Comparison of ENCODE assay signal across 9 cellular contexts in genomic region chr15:92880796-92881569, GRCh38. TPM values are rescaled to one million over a fixed set of nuclear protein-coding genes. Genes with fewer than 3 reads are reported as not detected.
DNase-seq lines count a peak whose midpoint lies in the region; FAIRE-seq and TF ChIP-seq lines count a peak whose summit lies in the region.
"Had no signal": no experiment of that assay in that cellular context is flagged by ENCODE, and none has a peak within 500 bp of the region (broad histone marks: within the 10 kb centered on the region; RNA-seq: fewer than 3 reads in every experiment).

No MANE protein-coding gene starts in this region.

- TF ChIP-seq CTCF in D721Med (IDR thresholded peaks at IDR 0.05; ENCODE audit: insufficient read depth, missing control alignments) (no peak), OCI-LY7 (conservative IDR thresholded peaks at IDR 0.05; ENCODE audit: low read length) (no peak), endothelial cell of umbilical vein (IDR thresholded peaks at IDR 0.05; ENCODE audit: extremely low read depth in 1 of 2, insufficient read depth in 1 of 2, low read depth in 1 of 2, low read length in 2 of 2) (no peak), ovary (IDR thresholded peaks at IDR 0.05) (no peak)

- DNase-seq in D721Med (ENCODE audit: insufficient read length, low spot score) (no peak), OCI-LY7 (ENCODE audit: low spot score) (no peak), endothelial cell of umbilical vein (ENCODE audit: low read depth, low spot score) (no peak), ovary (peak in 2 of 5 donors; percentile 51 to 58), NCI-H526 (lab: John Stamatoyannopoulos, UW) (no peak), mucosa of gallbladder (ENCODE audit: low spot score) (no peak), NK-92 (lab: John Stamatoyannopoulos, UW; ENCODE audit: unreplicated experiment) (no peak), SHP77 treated with DMSO at 0.1 percent for 48 hours (lab: John Stamatoyannopoulos, UW) (no peak)

- peaks cover 25 to 29% of the 10 kb centered on the region in 2 experiments for H3K27me3 ChIP-seq in endothelial cell of umbilical vein (ENCODE audit: control insufficient read depth in 2 of 2, insufficient read depth in 2 of 2, low read length in 2 of 2)
- H3K27me3 ChIP-seq in ovary, result no peaks in the 10 kb centered on the region

- TF ChIP-seq POLR2A in endothelial cell of umbilical vein (IDR thresholded peaks at IDR 0.05; ENCODE audit: low read depth, low read length) (no peak), ovary (IDR thresholded peaks at IDR 0.05) (peak; percentile 22)

- peak overlapping the region; percentile 69 for H3K4me2 ChIP-seq in OCI-LY7 (ENCODE audit: low read length)
- no peak overlapping the region for H3K4me2 ChIP-seq in endothelial cell of umbilical vein (ENCODE audit: insufficient read depth, low read length)

- H2AFZ ChIP-seq in OCI-LY7 (ENCODE audit: low read length), result peak overlapping the region; percentile 84; the same call in 1 of the 2 replicates
- H2AFZ ChIP-seq in endothelial cell of umbilical vein (ENCODE audit: low read depth, low read length), result peak overlapping the region; percentile 2

- FAIRE-seq in D721Med (lab: Jason Lieb, UNC) (peak; percentile 94), endothelial cell of umbilical vein (lab: Jason Lieb, UNC) (no peak)
- FAIRE-seq: endometrium had no signal

- H3K79me2 ChIP-seq in OCI-LY7 (ENCODE audit: insufficient read depth, low read depth, low read length) (peaks cover 36% of the 10 kb centered on the region), endothelial cell of umbilical vein (ENCODE audit: control insufficient read depth, insufficient read depth, low read length) (peaks cover 34% of the 10 kb centered on the region)

- CTCF ChIA-PET in OCI-LY7 (lab: Charles Lee; ENCODE audit: unreplicated experiment), result no interaction called here
- CTCF ChIA-PET in endothelial cell of umbilical vein (lab: Charles Lee), result interaction anchor here (1.7 kb wide), 1 partner anchor 84 kb away, joined by 7 read pairs; no protein-coding TSS in a partner anchor

- H3K4me1 ChIP-seq in OCI-LY7 (ENCODE audit: insufficient read depth, low read length, poor library complexity, severe bottlenecking) (peaks cover 61% of the 10 kb centered on the region), endothelial cell of umbilical vein (ENCODE audit: control insufficient read depth, extremely low read depth, insufficient read depth, low read length) (peaks cover 17% of the 10 kb centered on the region), ovary (ENCODE audit: insufficient read depth) (peaks cover 15% of the 10 kb centered on the region)

- no peaks in the 10 kb centered on the region for H3K9me3 ChIP-seq in OCI-LY7 (ENCODE audit: low read length)
- H3K9me3 ChIP-seq in endothelial cell of umbilical vein (replicated peaks; ENCODE audit: control insufficient read depth, insufficient read depth, low read length), result no peaks in the 10 kb centered on the region
- H3K9me3 ChIP-seq in ovary, result no peaks in the 10 kb centered on the region

- H3K9ac ChIP-seq in endothelial cell of umbilical vein (replicated peaks; ENCODE audit: extremely low read depth, insufficient read depth, low read length), result no peak overlapping the region

- no peaks in the 10 kb centered on the region for H3K9me1 ChIP-seq in endothelial cell of umbilical vein (replicated peaks; ENCODE audit: control insufficient read depth, extremely low read depth, insufficient read depth, low read length)

- H4K20me1 ChIP-seq in OCI-LY7 (ENCODE audit: insufficient read depth, low read length), result peaks cover 18% of the 10 kb centered on the region; the same call in 1 of the 2 replicates
- H4K20me1 ChIP-seq in endothelial cell of umbilical vein (replicated peaks; ENCODE audit: control insufficient read depth, extremely low read depth, insufficient read depth, low read length), result no peaks in the 10 kb centered on the region

- BruUV-seq in OCI-LY7 (replicated peaks; lab: Mats Ljungman, UMichigan), result no TSS peak
- BruUV-seq in endothelial cell of umbilical vein (replicated peaks; lab: Mats Ljungman, UMichigan), result no TSS peak

- 16 to 25% (median 17%) methylated on average over 4 of the region's 4 CpGs for WGBS in ovary, 3 donors

- peak overlapping the region; percentile 74 for H3K27ac ChIP-seq in OCI-LY7 (ENCODE audit: low read depth, low read length, poor library complexity, severe bottlenecking)
- H3K27ac ChIP-seq in endothelial cell of umbilical vein (ENCODE audit: insufficient read depth, low read depth, low read length), result no peak overlapping the region
- H3K27ac ChIP-seq in ovary, result peak overlapping the region; percentile 83 to 86

- peak overlapping the region; percentile 62 for H3K4me3 ChIP-seq in OCI-LY7 (ENCODE audit: low read depth, low read length, poor library complexity, severe bottlenecking)
- no peak overlapping the region for H3K4me3 ChIP-seq in endothelial cell of umbilical vein (replicated peaks in 1 of 3; ENCODE audit: insufficient read depth in 1 of 3, low read depth in 1 of 3, low read length in 3 of 3)
- peak overlapping the region; percentile 44 for H3K4me3 ChIP-seq in ovary

- dilution Hi-C loops in endothelial cell of umbilical vein (cut with MboI; ENCODE audit: extremely low pct_ligation_motif_present, low sequenced_read_pairs), result no loop called here

- H3K9me2 ChIP-seq in OCI-LY7 (ENCODE audit: insufficient read depth, low read length), result no peaks in the 10 kb centered on the region

- intact Hi-C loops in OCI-LY7 (cut with micrococcal nuclease; ENCODE audit: unreplicated experiment), result no loop called here
- intact Hi-C loops in endothelial cell of umbilical vein (cut with micrococcal nuclease), result loop anchor here (5.0 kb wide), 1 partner anchor 1726 kb away; no protein-coding TSS in a partner anchor
- intact Hi-C loops in ovary (cut with DNase I), result loop anchor here in 1 of 4 donors (5.0 kb wide), 1 partner anchor 74 kb away; no protein-coding TSS in a partner anchor

- POLR2A ChIA-PET in OCI-LY7 (lab: Charles Lee), result interaction anchor here (0.6 to 11.9 kb wide), 21 partner anchors 11 to 78 kb away, joined by 3 to 203 read pairs (median 14); partner anchors contain the start of gene CHD2
- POLR2A ChIA-PET in endothelial cell of umbilical vein (lab: Charles Lee), result interaction anchor here (0.6 to 2.0 kb wide), 2 partner anchors 45 to 71 kb away, joined by 4 to 35 read pairs; no protein-coding TSS in a partner anchor

- no peak for TF ChIP-seq EP300 in ovary (IDR thresholded peaks at IDR 0.05)

- H3K36me3 ChIP-seq in OCI-LY7 (ENCODE audit: insufficient read depth, low read length), result peaks cover 30% of the 10 kb centered on the region
- peaks cover 0 to 2% of the 10 kb centered on the region in 2 experiments for H3K36me3 ChIP-seq in endothelial cell of umbilical vein (ENCODE audit: control insufficient read depth in 2 of 2, extremely low read depth in 1 of 2, insufficient read depth in 2 of 2, low read length in 2 of 2)
- H3K36me3 ChIP-seq in ovary, result no peaks in the 10 kb centered on the region

TF ChIP-seq in endothelial cell of umbilical vein, 7 proteins besides CTCF, POLR2A, EP300 and RAD21:
- TF ChIP-seq MYC (IDR thresholded peaks at IDR 0.05; ENCODE audit: low read depth, low read length) (no peak), JUN (IDR thresholded peaks at IDR 0.05; ENCODE audit: borderline replicate concordance, insufficient read depth, insufficient read length, low read depth) (no peak), EZH2 (IDR thresholded peaks at IDR 0.05; ENCODE audit: borderline replicate concordance, low read depth, low read length, severe bottlenecking) (no peak), POLR2AphosphoS5 (IDR thresholded peaks at IDR 0.05; ENCODE audit: insufficient read depth, low read depth, low read length) (no peak), FOS (IDR thresholded peaks at IDR 0.05; ENCODE audit: borderline replicate concordance, insufficient read depth, low read length) (no peak), MAX (IDR thresholded peaks at IDR 0.05; ENCODE audit: insufficient read depth, insufficient read length) (no peak), GATA2 (IDR thresholded peaks at IDR 0.05; ENCODE audit: insufficient read depth, insufficient read length, low read depth, low read length) (no peak)

RNA-seq across cellular contexts. Expression of gene CHD2, which starts 19.1 kb away (rescaled TPM):
- 133 and 169 TPM in 2 replicates for total RNA-seq in OCI-LY7 (2014; rRNA removed; shearing (Covaris generic))
- total RNA-seq in OCI-LY7 (2022), result 213 and 259 TPM in 2 replicates
- 97.9 and 102 TPM in 2 replicates for total RNA-seq in endothelial cell of umbilical vein
- 35.9 and 53.8 TPM in 2 replicates for polyA plus RNA-seq in endothelial cell of umbilical vein
- polyA plus RNA-seq in endothelial cell of umbilical vein (2011; cell fraction: cytosol; rRNA removed), result 34.4 and 35.9 TPM in 2 replicates
- 242 and 270 TPM in 2 replicates for polyA plus RNA-seq in endothelial cell of umbilical vein (2011; cell fraction: nucleus; rRNA removed)
- polyA plus RNA-seq in endothelial cell of umbilical vein (2012), result 47.9 and 49.9 TPM in 2 replicates
- 140 and 151 TPM in 2 replicates for polyA minus RNA-seq in endothelial cell of umbilical vein
- polyA minus RNA-seq in endothelial cell of umbilical vein (2011; cell fraction: cytosol; rRNA and poly(A)+ RNA removed), result 29.8 TPM
- polyA minus RNA-seq in endothelial cell of umbilical vein (2011; cell fraction: nucleus; rRNA and poly(A)+ RNA removed), result 377 and 533 TPM in 2 replicates
- 100 to 1,000 TPM in 4 of 7 donors, 10 to 100 TPM in 3; 83.8 to 146 (median 106) TPM for total RNA-seq in ovary
- polyA plus RNA-seq in ovary, result 10 to 100 TPM; 43.6 to 73.9 TPM
- total RNA-seq in mucosa of gallbladder, result 124 TPM

Comparison
In these comparisons a context has a peak if more than half of its experiments do, and no peak if none do; other contexts are left out.
1. H3K4me3 ChIP-seq: peak in OCI-LY7 (single experiment) and ovary (single experiment); none in endothelial cell of umbilical vein (0 of 3).